Comparison of ENCODE assay signal across 2 cellular contexts in the genomic region with DNA sequence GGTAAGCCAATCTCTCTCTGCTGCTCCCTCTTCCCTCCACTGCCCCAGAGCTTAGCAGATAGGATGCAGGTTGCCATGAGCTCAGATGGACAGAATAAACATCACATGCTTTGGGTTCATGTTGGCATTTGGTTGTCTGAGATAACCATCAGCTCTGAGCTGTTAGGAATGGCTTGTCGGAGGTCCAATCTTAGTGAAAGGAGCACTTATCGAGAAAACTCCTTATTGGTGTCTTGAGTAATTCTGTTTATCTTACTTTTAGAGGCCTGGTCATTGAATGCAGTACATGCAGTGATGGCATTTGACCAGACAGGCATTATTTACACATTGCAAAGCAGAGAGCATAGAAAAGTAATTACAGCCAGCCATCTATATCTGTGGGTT.
TF ChIP-seq lines count a peak whose summit lies in the region.

No MANE protein-coding gene starts in this region.

TF ChIP-seq in SK-N-SH treated with all-trans-retinoic acid at 6 μM for 48 hours, 23 proteins besides CTCF, POLR2A, EP300 and RAD21 (continued from another document):
- TF ChIP-seq, protein P1, sequence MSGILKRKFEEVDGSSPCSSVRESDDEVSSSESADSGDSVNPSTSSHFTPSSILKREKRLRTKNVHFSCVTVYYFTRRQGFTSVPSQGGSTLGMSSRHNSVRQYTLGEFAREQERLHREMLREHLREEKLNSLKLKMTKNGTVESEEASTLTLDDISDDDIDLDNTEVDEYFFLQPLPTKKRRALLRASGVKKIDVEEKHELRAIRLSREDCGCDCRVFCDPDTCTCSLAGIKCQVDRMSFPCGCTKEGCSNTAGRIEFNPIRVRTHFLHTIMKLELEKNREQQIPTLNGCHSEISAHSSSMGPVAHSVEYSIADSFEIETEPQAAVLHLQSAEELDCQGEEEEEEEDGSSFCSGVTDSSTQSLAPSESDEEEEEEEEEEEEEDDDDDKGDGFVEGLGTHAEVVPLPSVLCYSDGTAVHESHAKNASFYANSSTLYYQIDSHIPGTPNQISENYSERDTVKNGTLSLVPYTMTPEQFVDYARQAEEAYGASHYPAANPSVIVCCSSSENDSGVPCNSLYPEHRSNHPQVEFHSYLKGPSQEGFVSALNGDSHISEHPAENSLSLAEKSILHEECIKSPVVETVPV (CRISPR knock-in tag; IDR thresholded peaks at IDR 0.05): no peak

TF ChIP-seq in SK-N-SH, 30 proteins besides CTCF, POLR2A, EP300 and RAD21 (continued from another document):
- TF ChIP-seq, protein P2, sequence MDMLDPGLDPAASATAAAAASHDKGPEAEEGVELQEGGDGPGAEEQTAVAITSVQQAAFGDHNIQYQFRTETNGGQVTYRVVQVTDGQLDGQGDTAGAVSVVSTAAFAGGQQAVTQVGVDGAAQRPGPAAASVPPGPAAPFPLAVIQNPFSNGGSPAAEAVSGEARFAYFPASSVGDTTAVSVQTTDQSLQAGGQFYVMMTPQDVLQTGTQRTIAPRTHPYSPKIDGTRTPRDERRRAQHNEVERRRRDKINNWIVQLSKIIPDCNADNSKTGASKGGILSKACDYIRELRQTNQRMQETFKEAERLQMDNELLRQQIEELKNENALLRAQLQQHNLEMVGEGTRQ (IDR thresholded peaks at IDR 0.05; ENCODE audit: borderline replicate concordance, low read depth, low read length): no peak
- TF ChIP-seq FOSL2 (IDR thresholded peaks at IDR 0.05; ENCODE audit: borderline replicate concordance, low read depth): no peak
- TF ChIP-seq SMC3 (IDR thresholded peaks at IDR 0.05; ENCODE audit: low read depth, low read length): no peak
- TF ChIP-seq MXI1 (IDR thresholded peaks at IDR 0.05; ENCODE audit: low read depth, low read length): no peak
- TF ChIP-seq TAF1 (IDR thresholded peaks at IDR 0.05; ENCODE audit: borderline replicate concordance, low read depth, low read length): no peak
- no peak for TF ChIP-seq TCF12 (IDR thresholded peaks at IDR 0.05)
- no peak for TF ChIP-seq ELF1 (IDR thresholded peaks at IDR 0.05)
- TF ChIP-seq JUND (IDR thresholded peaks at IDR 0.05): no peak
- no peak for TF ChIP-seq NFIC (IDR thresholded peaks at IDR 0.05; ENCODE audit: borderline replicate concordance)
- TF ChIP-seq MEF2A (IDR thresholded peaks at IDR 0.05; ENCODE audit: borderline replicate concordance, low read depth): no peak
- no peak for TF ChIP-seq SIN3A (IDR thresholded peaks at IDR 0.05; ENCODE audit: borderline replicate concordance, low read depth, low read length)
- no peak for TF ChIP-seq GATA2 (CRISPR knock-in tag; IDR thresholded peaks at IDR 0.05)
- no peak for TF ChIP-seq YY1 (IDR thresholded peaks at IDR 0.05; ENCODE audit: low read depth)
- TF ChIP-seq EZH2phosphoT487 (IDR thresholded peaks at IDR 0.05; ENCODE audit: borderline replicate concordance, low read depth): no peak
